Comparison of ENCODE assay signal across 12 cellular contexts in genomic region chr15:101179341-101180153, GRCh38.
DNase-seq lines count a peak whose midpoint lies in the region; ATAC-seq and TF ChIP-seq lines count a peak whose summit lies in the region.
"Had no signal": no experiment of that assay in that cellular context is flagged by ENCODE, and none has a peak within 500 bp of the region (broad histone marks: within the 10 kb centered on the region; RNA-seq: fewer than 3 reads in every experiment).

No MANE protein-coding gene starts in this region.

- H3K9me3 ChIP-seq in testis (no peaks in the 10 kb centered on the region), colonic mucosa (no peaks in the 10 kb centered on the region)

- no peak overlapping the region for H3K4me3 Mint-ChIP-seq in activated T-cell treated with anti-CD3 and anti-CD28 coated beads, Interleukin-2, amount 50 U/mL, for 72 hours
- H3K4me3 Mint-ChIP-seq in activated T-helper 1 cell treated with anti-CD3 and anti-CD28 coated beads, Interleukin-12 subunit alpha, Interleukin-12 subunit beta, Interleukin-2, Interleukin-4 antibody, amounts not matched to agents 30 ng/mL and 10 ng/mL and 1 ng/mL, durations not matched to agents 14 hours and 24 hours and 36 hours, result no peak overlapping the region
- H3K4me3 Mint-ChIP-seq in glutamatergic neuron (ENCODE audit: unreplicated experiment), result no peak overlapping the region
- H3K4me3 Mint-ChIP-seq: B cell; IgD-negative memory B cell; natural killer cell treated with Interleukin-12 subunit alpha and Interleukin-12 subunit beta and Interleukin-15 and Interleukin-18, amount 100 ng/mL, for 72 hours had no signal

- peaks cover 17 to 20% of the 10 kb centered on the region in 2 donors for H3K36me3 Mint-ChIP-seq in activated T-cell treated with anti-CD3 and anti-CD28 coated beads, Interleukin-2, amount 50 U/mL, for 72 hours (ENCODE audit: insufficient read depth in 2 of 2)
- peaks cover 77% of the 10 kb centered on the region for H3K36me3 Mint-ChIP-seq in activated T-helper 1 cell treated with anti-CD3 and anti-CD28 coated beads, Interleukin-12 subunit alpha, Interleukin-12 subunit beta, Interleukin-2, Interleukin-4 antibody, amounts not matched to agents 30 ng/mL and 10 ng/mL and 1 ng/mL, durations not matched to agents 14 hours and 24 hours and 36 hours (ENCODE audit: low read depth)
- H3K36me3 Mint-ChIP-seq in glutamatergic neuron (ENCODE audit: unreplicated experiment), result peaks cover 16% of the 10 kb centered on the region

- 54 to 67% methylated on average over 17 to 21 of the region's 21 CpGs for WGBS in testis, 2 donors

- H3K9ac ChIP-seq in colonic mucosa (ENCODE audit: low read depth in 2 of 2, low read length in 2 of 2), result no peak overlapping the region

- H3K27ac Mint-ChIP-seq in activated T-cell treated with anti-CD3 and anti-CD28 coated beads, Interleukin-2, amount 50 U/mL, for 72 hours, result peak overlapping the region; percentile 50
- H3K27ac Mint-ChIP-seq in activated T-helper 1 cell treated with anti-CD3 and anti-CD28 coated beads, Interleukin-12 subunit alpha, Interleukin-12 subunit beta, Interleukin-2, Interleukin-4 antibody, amounts not matched to agents 30 ng/mL and 10 ng/mL and 1 ng/mL, durations not matched to agents 14 hours and 24 hours and 36 hours, result peak overlapping the region; percentile 49
- no peak overlapping the region for H3K27ac Mint-ChIP-seq in glutamatergic neuron (ENCODE audit: unreplicated experiment)
- H3K27ac Mint-ChIP-seq: B cell had no signal

- DNase-seq in activated T-cell treated with anti-CD3 and anti-CD28 coated beads, Interleukin-2, amount 50 U/mL, for 72 hours, result no peak
- no peak for DNase-seq in activated T-cell treated with anti-CD3 and anti-CD28 coated beads, Interleukin-2, amount 50 U/mL, for 1 hour
- DNase-seq in activated T-helper 1 cell treated with anti-CD3 and anti-CD28 coated beads, Interleukin-12 subunit alpha, Interleukin-12 subunit beta, Interleukin-2, Interleukin-4 antibody, amounts not matched to agents 30 ng/mL and 10 ng/mL and 1 ng/mL, durations not matched to agents 14 hours and 24 hours and 36 hours (ENCODE audit: low spot score), result no peak
- DNase-seq in foreskin fibroblast, result peak; percentile 48 to 81
- peak; percentile 60 for DNase-seq in testis
- no peak for DNase-seq in colonic mucosa
- no peak for DNase-seq in glutamatergic neuron
- no peak for DNase-seq in globus pallidus (ENCODE audit: low spot score)
- DNase-seq: stimulated activated CD4-positive, alpha-beta T cell treated with anti-CD3 and anti-CD28 coated beads, Interleukin-1b, Interleukin-23, amount 100 ng/mL, for 48 hours had no signal

- intact Hi-C loops in activated T-helper 1 cell treated with anti-CD3 and anti-CD28 coated beads, Interleukin-12 subunit alpha, Interleukin-12 subunit beta, Interleukin-2, Interleukin-4 antibody, amounts not matched to agents 30 ng/mL and 10 ng/mL and 1 ng/mL, durations not matched to agents 14 hours and 24 hours and 36 hours (cut with micrococcal nuclease), result no loop called here
- intact Hi-C loops in testis (cut with DNase I; ENCODE audit: low total_unique reads) (no loop called here), colonic mucosa (cut with DNase I) (no loop called here)

- H3K27ac ChIP-seq in testis (peak overlapping the region; percentile 71 to 77), colonic mucosa (no peak overlapping the region)

- H3K4me3 ChIP-seq in foreskin fibroblast (ENCODE audit: low read depth in 1 of 2, low read length in 2 of 2) (no peak overlapping the region), testis (no peak overlapping the region), colonic mucosa (no peak overlapping the region)

- TF ChIP-seq CTCF in foreskin fibroblast (IDR thresholded peaks at IDR 0.05; ENCODE audit: low read depth, low read length) (no peak), testis (IDR thresholded peaks at IDR 0.05) (no peak), colonic mucosa (IDR thresholded peaks at IDR 0.05) (no peak), glutamatergic neuron (IDR thresholded peaks at IDR 0.05; ENCODE audit: partially characterized antibody, unreplicated experiment) (no peak)

- H3K27me3 ChIP-seq in testis (no peaks in the 10 kb centered on the region), colonic mucosa (no peaks in the 10 kb centered on the region)

- TF ChIP-seq POLR2A in testis (IDR thresholded peaks at IDR 0.05), result no peak

- H3K4me1 ChIP-seq in testis (peaks cover 32% of the 10 kb centered on the region), colonic mucosa (no peaks in the 10 kb centered on the region)

- peaks cover 47% of the 10 kb centered on the region for H3K4me1 Mint-ChIP-seq in activated T-cell treated with anti-CD3 and anti-CD28 coated beads, Interleukin-2, amount 50 U/mL, for 72 hours (ENCODE audit: low read depth)
- H3K4me1 Mint-ChIP-seq in activated T-helper 1 cell treated with anti-CD3 and anti-CD28 coated beads, Interleukin-12 subunit alpha, Interleukin-12 subunit beta, Interleukin-2, Interleukin-4 antibody, amounts not matched to agents 30 ng/mL and 10 ng/mL and 1 ng/mL, durations not matched to agents 14 hours and 24 hours and 36 hours (ENCODE audit: low read depth), result peaks cover 87% of the 10 kb centered on the region
- peaks cover 28% of the 10 kb centered on the region for H3K4me1 Mint-ChIP-seq in glutamatergic neuron (ENCODE audit: low read depth, unreplicated experiment)

- H3K36me3 ChIP-seq in testis (ENCODE audit: low read depth, missing control alignments) (no peaks in the 10 kb centered on the region), colonic mucosa (no peaks in the 10 kb centered on the region)

- H3K9me3 Mint-ChIP-seq in activated T-cell treated with anti-CD3 and anti-CD28 coated beads, Interleukin-2, amount 50 U/mL, for 72 hours, result no peaks in the 10 kb centered on the region
- no peaks in the 10 kb centered on the region for H3K9me3 Mint-ChIP-seq in activated T-helper 1 cell treated with anti-CD3 and anti-CD28 coated beads, Interleukin-12 subunit alpha, Interleukin-12 subunit beta, Interleukin-2, Interleukin-4 antibody, amounts not matched to agents 30 ng/mL and 10 ng/mL and 1 ng/mL, durations not matched to agents 14 hours and 24 hours and 36 hours
- H3K9me3 Mint-ChIP-seq in glutamatergic neuron (ENCODE audit: unreplicated experiment), result peaks cover 3% of the 10 kb centered on the region
- H3K9me3 Mint-ChIP-seq: IgD-negative memory B cell; natural killer cell treated with Interleukin-12 subunit alpha and Interleukin-12 subunit beta and Interleukin-15 and Interleukin-18, amount 100 ng/mL, for 72 hours had no signal

- H3K27me3 Mint-ChIP-seq in activated T-cell treated with anti-CD3 and anti-CD28 coated beads, Interleukin-2, amount 50 U/mL, for 72 hours (ENCODE audit: low read depth), result no peaks in the 10 kb centered on the region
- H3K27me3 Mint-ChIP-seq in activated T-helper 1 cell treated with anti-CD3 and anti-CD28 coated beads, Interleukin-12 subunit alpha, Interleukin-12 subunit beta, Interleukin-2, Interleukin-4 antibody, amounts not matched to agents 30 ng/mL and 10 ng/mL and 1 ng/mL, durations not matched to agents 14 hours and 24 hours and 36 hours (ENCODE audit: insufficient read depth), result no peaks in the 10 kb centered on the region
- H3K27me3 Mint-ChIP-seq in glutamatergic neuron (ENCODE audit: unreplicated experiment), result peaks cover 4% of the 10 kb centered on the region
- H3K27me3 Mint-ChIP-seq: B cell; IgD-negative memory B cell; natural killer cell treated with Interleukin-12 subunit alpha and Interleukin-12 subunit beta and Interleukin-15 and Interleukin-18, amount 100 ng/mL, for 72 hours had no signal

- ATAC-seq in activated T-cell treated with anti-CD3 and anti-CD28 coated beads, Interleukin-2, amount 50 U/mL, for 72 hours (replicated peaks in 1 of 2), result no peak
- ATAC-seq: natural killer cell treated with Interleukin-12 subunit alpha and Interleukin-12 subunit beta and Interleukin-15 and Interleukin-18, amount 100 ng/mL, for 72 hours had no signal

Comparison
In these comparisons a context has a peak if more than half of its experiments do, and no peak if none do; other contexts are left out.
1. DNase-seq: peak in foreskin fibroblast (2 of 2) and testis (single experiment); none in activated T-cell treated with anti-CD3 and anti-CD28 coated beads, Interleukin-2, amount 50 U/mL, for 72 hours (0 of 2), activated T-cell treated with anti-CD3 and anti-CD28 coated beads, Interleukin-2, amount 50 U/mL, for 1 hour (single experiment), activated T-helper 1 cell treated with anti-CD3 and anti-CD28 coated beads, Interleukin-12 subunit alpha, Interleukin-12 subunit beta, Interleukin-2, Interleukin-4 antibody, amounts not matched to agents 30 ng/mL and 10 ng/mL and 1 ng/mL, durations not matched to agents 14 hours and 24 hours and 36 hours (single experiment), colonic mucosa (single experiment), glutamatergic neuron (single experiment) and globus pallidus (single experiment).